28 cellular contexts compared by ENCODE assay signal in the genomic region with DNA sequence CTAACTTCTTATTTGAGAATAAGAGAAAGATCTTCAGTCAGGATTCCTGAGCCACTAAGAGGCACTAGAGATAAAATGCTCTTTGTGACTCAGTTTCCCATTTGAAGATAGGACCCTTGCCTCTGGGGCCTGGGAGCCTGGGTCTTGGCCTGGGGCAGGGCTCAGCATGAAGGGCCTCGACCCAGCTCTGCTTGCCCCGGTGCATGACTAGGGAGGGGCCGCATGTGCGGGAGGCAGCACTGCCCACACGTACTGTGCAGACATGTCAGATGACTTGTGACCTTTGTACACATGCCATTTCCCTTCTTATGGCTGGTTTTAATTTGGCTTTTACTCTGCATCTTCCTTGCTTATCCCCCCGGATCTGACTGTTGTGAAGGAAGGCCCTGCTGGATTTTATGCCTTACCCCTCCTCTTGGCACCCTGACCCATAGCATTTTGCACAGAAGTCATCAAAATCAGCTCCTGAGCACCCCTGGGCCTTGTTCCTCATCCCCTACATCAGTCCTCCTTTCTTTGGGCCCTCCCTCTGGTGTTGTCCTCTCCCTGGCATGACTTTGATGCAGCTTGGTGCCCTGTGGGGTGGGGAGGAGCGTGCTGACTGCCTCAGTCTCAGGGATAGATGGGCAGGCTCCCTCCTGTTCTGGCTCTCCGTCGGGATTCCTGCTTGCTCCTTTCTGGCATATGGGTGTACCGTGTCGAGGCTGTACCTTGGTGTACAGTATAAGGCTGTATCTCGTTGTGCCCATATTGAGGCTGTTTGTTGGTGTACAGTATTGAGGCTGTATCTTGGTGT. TPM values are rescaled to one million over a fixed set of nuclear protein-coding genes. Genes with fewer than 3 reads are reported as not detected.
"Had no signal": no experiment of that assay in that cellular context is flagged by ENCODE, and none has a peak within 500 bp of the region (broad histone marks: within the 10 kb centered on the region; RNA-seq: fewer than 3 reads in every experiment).

No MANE protein-coding gene starts in this region.

- H3K9me3 Mint-ChIP-seq: activated CD4-positive, alpha-beta memory T cell treated with anti-CD3 and anti-CD28 coated beads for 36 hours; activated CD4-positive, alpha-beta T cell treated with anti-CD3 and anti-CD28 coated beads, Interleukin-2, amount 10 ng/mL, durations not matched to agents 24 days and 14 days; activated naive CD4-positive, alpha-beta T cell treated with anti-CD3 and anti-CD28 coated beads, Interleukin-2, amount 50 U/mL, for 72 hours; effector memory CD8-positive, alpha-beta T cell; stimulated activated memory B cell treated with anti-CD40 and anti-IgM and Interleukin-4, amounts not matched to agents 10 μg/mL and 1 μg/mL and 100 μg/mL, for 72 hours; stimulated activated naive CD8-positive, alpha-beta T cell treated with anti-CD3 and anti-CD28 coated beads, Interleukin-15, amount 100 ng/mL, for 72 hours had no signal

- DNase-seq: activated CD4-positive, alpha-beta memory T cell treated with anti-CD3 and anti-CD28 coated beads for 36 hours; activated CD4-positive, alpha-beta T cell treated with anti-CD3 and anti-CD28 coated beads, Interleukin-2, amount 10 ng/mL, durations not matched to agents 24 days and 14 days; activated CD4-positive, CD25-positive, alpha-beta regulatory T cell treated with anti-CD3 and anti-CD28 coated beads, Interleukin-2, amount 50 U/mL, for 72 hours; activated CD8-positive, alpha-beta memory T cell treated with anti-CD3 and anti-CD28 coated beads, Interleukin-2, amount 50 U/mL, for 4 hours; activated gamma-delta T cell treated with Interleukin-2 at 50 U/mL for 16 hours; activated T-cell treated with anti-CD3 and anti-CD28 coated beads, Interleukin-2, amount 50 U/mL, for 1 hour; cortex of kidney; effector memory CD8-positive, alpha-beta T cell; foreskin fibroblast; heart right ventricle; kidney glomerular epithelial cell; left lung; nucleus accumbens; pancreas; retina; sigmoid colon; stimulated activated CD4-positive, alpha-beta T cell treated with anti-CD3 and anti-CD28 coated beads, Interleukin-1b, Interleukin-23, amount 100 ng/mL, for 48 hours; stimulated activated CD4-positive, alpha-beta T cell treated with anti-CD3 and anti-CD28 coated beads, Interleukin-4, amount 100 ng/mL, for 4 hours; stimulated activated CD8-positive, alpha-beta memory T cell treated with anti-CD3 and anti-CD28 coated beads, Interleukin-4, amount 100 ng/mL, for 48 hours; stimulated activated naive CD8-positive, alpha-beta T cell treated with anti-CD3 and anti-CD28 coated beads, Interleukin-15, amount 100 ng/mL, for 72 hours; substantia nigra had no signal

- H3K27ac Mint-ChIP-seq: activated CD4-positive, alpha-beta memory T cell treated with anti-CD3 and anti-CD28 coated beads for 36 hours; stimulated activated memory B cell treated with anti-CD40 and anti-IgM and Interleukin-4, amounts not matched to agents 10 μg/mL and 1 μg/mL and 100 μg/mL, for 72 hours; stimulated activated naive CD8-positive, alpha-beta T cell treated with anti-CD3 and anti-CD28 coated beads, Interleukin-15, amount 100 ng/mL, for 72 hours had no signal

- H3K27me3 Mint-ChIP-seq: activated CD4-positive, alpha-beta memory T cell treated with anti-CD3 and anti-CD28 coated beads for 36 hours; activated CD4-positive, alpha-beta T cell treated with anti-CD3 and anti-CD28 coated beads, Interleukin-2, amount 10 ng/mL, durations not matched to agents 24 days and 14 days; effector memory CD8-positive, alpha-beta T cell; stimulated activated memory B cell treated with anti-CD40 and anti-IgM and Interleukin-4, amounts not matched to agents 10 μg/mL and 1 μg/mL and 100 μg/mL, for 72 hours; stimulated activated naive CD8-positive, alpha-beta T cell treated with anti-CD3 and anti-CD28 coated beads, Interleukin-15, amount 100 ng/mL, for 72 hours had no signal

- FAIRE-seq: endothelial cell of umbilical vein, pancreas had no signal

- ATAC-seq: activated naive CD4-positive, alpha-beta T cell treated with anti-CD3 and anti-CD28 coated beads, Interleukin-2, amount 50 U/mL, for 72 hours; effector memory CD8-positive, alpha-beta T cell; esophagus mucosa; heart right ventricle; left lung; pancreas; stimulated activated memory B cell treated with anti-CD40 and anti-IgM and Interleukin-4, amounts not matched to agents 10 μg/mL and 1 μg/mL and 100 μg/mL, for 72 hours; stimulated activated naive CD8-positive, alpha-beta T cell treated with anti-CD3 and anti-CD28 coated beads, Interleukin-15, amount 100 ng/mL, for 72 hours had no signal

- H3K4me3 Mint-ChIP-seq: activated CD4-positive, alpha-beta memory T cell treated with anti-CD3 and anti-CD28 coated beads for 36 hours; activated CD4-positive, alpha-beta T cell treated with anti-CD3 and anti-CD28 coated beads, Interleukin-2, amount 10 ng/mL, durations not matched to agents 24 days and 14 days; effector memory CD8-positive, alpha-beta T cell; stimulated activated memory B cell treated with anti-CD40 and anti-IgM and Interleukin-4, amounts not matched to agents 10 μg/mL and 1 μg/mL and 100 μg/mL, for 72 hours; stimulated activated naive CD8-positive, alpha-beta T cell treated with anti-CD3 and anti-CD28 coated beads, Interleukin-15, amount 100 ng/mL, for 72 hours had no signal

- H3K36me3 Mint-ChIP-seq: activated naive CD4-positive, alpha-beta T cell treated with anti-CD3 and anti-CD28 coated beads, Interleukin-2, amount 50 U/mL, for 72 hours had no signal

RNA-seq across cellular contexts. Expression of gene RBP5, which starts 5.9 kb away (rescaled TPM):
- total RNA-seq: activated CD4-positive, alpha-beta T cell treated with anti-CD3 and anti-CD28 coated beads, Interleukin-2, amount 10 ng/mL, durations not matched to agents 24 days and 14 days; activated naive CD4-positive, alpha-beta T cell treated with anti-CD3 and anti-CD28 coated beads, Interleukin-2, amount 50 U/mL, for 72 hours; chondrocyte; endothelial cell of umbilical vein; lung microvascular endothelial cell; smooth muscle cell had no signal
